ENCODE assay signal across 8 cellular contexts in the genomic region with DNA sequence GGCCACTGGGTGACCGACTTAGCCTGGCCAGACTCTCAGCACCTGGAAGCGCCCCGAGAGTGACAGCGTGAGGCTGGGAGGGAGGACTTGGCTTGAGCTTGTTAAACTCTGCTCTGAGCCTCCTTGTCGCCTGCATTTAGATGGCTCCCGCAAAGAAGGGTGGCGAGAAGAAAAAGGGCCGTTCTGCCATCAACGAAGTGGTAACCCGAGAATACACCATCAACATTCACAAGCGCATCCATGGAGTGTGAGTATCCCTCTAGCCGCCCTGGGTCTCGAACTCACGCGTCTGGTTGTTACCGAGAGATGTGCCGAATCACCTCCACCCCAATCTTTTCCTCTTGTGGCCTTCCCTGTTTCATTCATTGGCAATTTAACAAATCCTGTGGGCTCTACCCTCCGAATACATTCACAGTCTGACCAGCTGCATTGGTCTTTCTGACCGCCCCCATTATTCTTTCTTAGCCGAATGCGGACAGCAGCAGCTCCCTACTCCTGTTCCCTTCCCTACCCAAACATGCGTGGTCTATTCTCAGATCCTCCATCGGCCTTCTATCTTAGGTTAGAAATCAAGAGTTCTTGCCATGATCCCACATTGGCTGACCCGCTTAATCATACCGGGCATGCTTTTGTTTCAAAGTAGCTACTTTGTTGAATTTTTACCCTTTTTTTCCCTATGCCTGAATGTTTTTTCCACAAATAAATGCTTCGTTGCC. TPM values are rescaled to one million over a fixed set of nuclear protein-coding genes. Genes with fewer than 3 reads are reported as not detected.
DNase-seq lines count a peak whose midpoint lies in the region; ATAC-seq and TF ChIP-seq lines count a peak whose summit lies in the region.

No MANE protein-coding gene starts in this region.

- peak overlapping the region; percentile 86 for H3K27ac ChIP-seq in iPS-18a (ENCODE audit: low read length)

- H3K9ac ChIP-seq in iPS-18a (ENCODE audit: low read length), result peak overlapping the region; percentile 98

- H3K4me3 ChIP-seq in BJ (ENCODE audit: low read depth, low read length) (peak overlapping the region; percentile 77), iPS-18a (ENCODE audit: low read length) (peak overlapping the region; percentile 96)

- peak overlapping the region; percentile 99 for H3K4me3 Mint-ChIP-seq in HFFc6

- H3K27me3 Mint-ChIP-seq in HFFc6 (ENCODE audit: insufficient read depth), result peaks cover 3% of the 10 kb centered on the region; the same call in 1 of the 2 replicates

- POLR2A ChIA-PET in BJ (lab: Charles Lee), result interaction anchor here (0.7 to 1.4 kb wide), 3 partner anchors 10 to 260 kb away, joined by 4 to 5 read pairs (median 4); no protein-coding TSS in a partner anchor

- peak overlapping the region; percentile 96 for H3K27ac Mint-ChIP-seq in HFFc6
- H3K27ac Mint-ChIP-seq in activated naive CD4-positive, alpha-beta T cell treated with anti-CD3 and anti-CD28 coated beads, Interleukin-2, amount 50 U/mL, for 72 hours, result peak overlapping the region; percentile 98 to 99

- H3K36me3 ChIP-seq in BJ (ENCODE audit: control insufficient read depth, insufficient read depth, low read length) (peaks cover 24% of the 10 kb centered on the region), iPS-18a (ENCODE audit: control insufficient read depth, low read depth, low read length) (peaks cover 49% of the 10 kb centered on the region)

- ATAC-seq in activated naive CD4-positive, alpha-beta T cell treated with anti-CD3 and anti-CD28 coated beads, Interleukin-2, amount 50 U/mL, for 72 hours, result no peak
- ATAC-seq in HG03159 (IDR thresholded peaks at IDR 0.05; ENCODE audit: unreplicated experiment), result no peak
- no peak for ATAC-seq in HG02884 (IDR thresholded peaks at IDR 0.05; ENCODE audit: unreplicated experiment)
- ATAC-seq in HG02970 (IDR thresholded peaks at IDR 0.05; ENCODE audit: low FRiP score, unreplicated experiment), result no peak

- TF ChIP-seq CTCF in BJ (IDR thresholded peaks at IDR 0.05; ENCODE audit: insufficient read depth, low read depth, low read length) (no peak), HFFc6 (IDR thresholded peaks at IDR 0.05) (no peak)

- H3K9me3 Mint-ChIP-seq in HFFc6, result peaks cover 5% of the 10 kb centered on the region; the same call in 1 of the 2 replicates
- no peaks in the 10 kb centered on the region for H3K9me3 Mint-ChIP-seq in activated naive CD4-positive, alpha-beta T cell treated with anti-CD3 and anti-CD28 coated beads, Interleukin-2, amount 50 U/mL, for 72 hours

- peaks cover 8% of the 10 kb centered on the region for H3K4me1 ChIP-seq in iPS-18a (ENCODE audit: control insufficient read depth, low read depth, low read length)

- peaks cover 54% of the 10 kb centered on the region for H3K4me1 Mint-ChIP-seq in HFFc6 (ENCODE audit: low read depth)

- H3K27me3 ChIP-seq in BJ (ENCODE audit: control insufficient read depth, insufficient read depth, low read length) (no peaks in the 10 kb centered on the region), iPS-18a (ENCODE audit: control insufficient read depth, insufficient read depth, low read length) (peaks cover 9% of the 10 kb centered on the region)

- CTCF ChIA-PET in BJ (lab: Yijun Ruan, JAX), result interaction anchor here (1.5 to 3.5 kb wide), 5 partner anchors 10 to 272 kb away, joined by 3 to 22 read pairs (median 6); no protein-coding TSS in a partner anchor

- H3K9me3 ChIP-seq in iPS-18a (ENCODE audit: control insufficient read depth, low read depth, low read length), result no peaks in the 10 kb centered on the region

- DNase-seq in BJ (ENCODE audit: low read depth) (no peak), HFFc6 (no peak)
- DNase-seq in activated naive CD4-positive, alpha-beta T cell treated with anti-CD3 and anti-CD28 coated beads, Interleukin-2, amount 50 U/mL, for 72 hours (ENCODE audit: low spot score in 2 of 2), result no peak
- peak; percentile 19 for DNase-seq in stimulated activated CD8-positive, alpha-beta memory T cell treated with anti-CD3 and anti-CD28 coated beads, Interleukin-15, amount 100 ng/mL, for 24 hours (ENCODE audit: low read depth)

- peaks cover 52% of the 10 kb centered on the region for H3K36me3 Mint-ChIP-seq in HFFc6 (ENCODE audit: low read depth)
- H3K36me3 Mint-ChIP-seq in activated naive CD4-positive, alpha-beta T cell treated with anti-CD3 and anti-CD28 coated beads, Interleukin-2, amount 50 U/mL, for 72 hours, result peaks cover 50 to 63% of the 10 kb centered on the region in 2 donors

RNA-seq across cellular contexts. Expression of gene RPL31, which starts 0.6 kb away (rescaled TPM):
- polyA plus RNA-seq in BJ (2011; rRNA removed), result 1,622 and 3,206 TPM in 2 replicates
- 106 and 133 TPM in 2 replicates for polyA minus RNA-seq in BJ (2011; rRNA and poly(A)+ RNA removed)
- 1,000 to 10,000 TPM in 5 of 6 experiments, 100 to 1,000 TPM in 1; 947 to 1,348 (median 1,137) TPM for total RNA-seq in HFFc6 (2021; fragmentation: NEBNext Ultra II Directional; extraction: Animal tissue kit (Norgen Biotek cat#: 25700))
- total RNA-seq in activated naive CD4-positive, alpha-beta T cell treated with anti-CD3 and anti-CD28 coated beads, Interleukin-2, amount 50 U/mL, for 72 hours, result 1,000 to 10,000 TPM; 1,392 to 1,582 TPM
